ENCODE assay signal across 12 cellular contexts in the genomic region with DNA sequence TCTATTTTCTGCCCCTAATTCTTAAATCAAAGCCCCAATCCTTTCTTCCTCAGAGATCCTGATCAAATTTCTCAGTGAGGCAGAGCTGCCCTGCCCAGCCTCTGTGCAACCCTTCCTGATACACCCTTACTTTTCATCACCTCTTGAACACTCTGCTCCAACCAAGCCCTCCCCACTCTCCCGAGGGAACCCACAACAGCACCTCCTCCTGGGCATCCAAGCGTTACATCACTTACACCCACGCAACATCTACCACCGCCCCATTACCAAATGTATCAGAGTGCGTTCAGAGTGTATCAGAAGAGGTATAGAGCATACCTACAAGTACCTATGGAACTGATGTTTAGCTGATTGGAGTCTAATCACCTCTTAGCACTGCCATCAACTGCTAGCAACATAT.
DNase-seq lines count a peak whose midpoint lies in the region; ATAC-seq and TF ChIP-seq lines count a peak whose summit lies in the region.
"Had no signal": no experiment of that assay in that cellular context is flagged by ENCODE, and none has a peak within 500 bp of the region (broad histone marks: within the 10 kb centered on the region; RNA-seq: fewer than 3 reads in every experiment).

No MANE protein-coding gene starts in this region.

- H4K20me1 ChIP-seq in DND-41 (ENCODE audit: insufficient read depth, low read length), result no peaks in the 10 kb centered on the region

- H3K36me3 ChIP-seq in DND-41 (ENCODE audit: insufficient read depth, low read length), result peaks cover 16% of the 10 kb centered on the region
- peaks cover 0 to 19% of the 10 kb centered on the region in 2 experiments for H3K36me3 ChIP-seq in mesenchymal stem cell (ENCODE audit: control insufficient read depth in 1 of 2, insufficient read depth in 2 of 2, low read depth in 1 of 2, low read length in 2 of 2)
- H3K36me3 ChIP-seq: right lobe of liver had no signal

- no peak overlapping the region for H2BK12ac ChIP-seq in mesenchymal stem cell (ENCODE audit: low read length in 2 of 2)

- no peak overlapping the region for H3K23ac ChIP-seq in mesenchymal stem cell (ENCODE audit: low read length in 2 of 2)

- CTCF ChIA-PET in HEK293T (lab: Yijun Ruan, JAX), result no interaction called here

- H3K9me3 ChIP-seq in DND-41 (ENCODE audit: insufficient read depth, low read length, severe bottlenecking) (peaks cover 4% of the 10 kb centered on the region), mesenchymal stem cell (ENCODE audit: control insufficient read depth, low read length) (peaks cover 3% of the 10 kb centered on the region)
- H3K9me3 ChIP-seq: right lobe of liver had no signal

- H3K9me3 Mint-ChIP-seq in activated T-cell treated with anti-CD3 and anti-CD28 coated beads, Interleukin-2, amount 50 U/mL, for 72 hours, result peaks cover 0 to 2% of the 10 kb centered on the region in 2 donors

- H3K4me2 ChIP-seq in DND-41 (ENCODE audit: insufficient read depth, low read length) (peak overlapping the region; percentile 55), mesenchymal stem cell (ENCODE audit: low read length, poor library complexity, severe bottlenecking) (no peak overlapping the region)

- H3K27ac ChIP-seq in DND-41 (ENCODE audit: low read length) (peak overlapping the region; percentile 89), mesenchymal stem cell (ENCODE audit: low read length, poor library complexity, severe bottlenecking) (peak overlapping the region; percentile 13)
- H3K27ac ChIP-seq: esophagus muscularis mucosa, right lobe of liver had no signal

- H3K27ac Mint-ChIP-seq in activated T-cell treated with anti-CD3 and anti-CD28 coated beads, Interleukin-2, amount 50 U/mL, for 72 hours, result peak overlapping the region; percentile 90

- no peak for ATAC-seq in DND-41 (ENCODE audit: insufficient read depth, low read depth)
- ATAC-seq in HG03066 (IDR thresholded peaks at IDR 0.05; ENCODE audit: low read depth, unreplicated experiment), result peak; percentile 21
- no peak for ATAC-seq in activated T-cell treated with anti-CD3 and anti-CD28 coated beads, Interleukin-2, amount 50 U/mL, for 72 hours (replicated peaks in 1 of 2)

- H3K18ac ChIP-seq in mesenchymal stem cell (ENCODE audit: low read depth in 1 of 2, low read length in 2 of 2), result no peak overlapping the region

- TF ChIP-seq CTCF in DND-41 (IDR thresholded peaks at IDR 0.05; ENCODE audit: borderline replicate concordance, extremely low read depth, low read length, poor library complexity, severe bottlenecking), result peak; percentile 63
- no peak for TF ChIP-seq CTCF in GM10266 (IDR thresholded peaks at IDR 0.05; ENCODE audit: control insufficient read depth, insufficient read depth, low read depth, missing control alignments)

- H4K8ac ChIP-seq in mesenchymal stem cell (ENCODE audit: low read length), result no peak overlapping the region

- H2BK15ac ChIP-seq in mesenchymal stem cell (ENCODE audit: low read depth, poor library complexity, severe bottlenecking), result no peak overlapping the region

- no peak overlapping the region for H2BK5ac ChIP-seq in mesenchymal stem cell (ENCODE audit: low read depth, low read length, poor library complexity, severe bottlenecking)

- peaks cover 4 to 5% of the 10 kb centered on the region in 2 donors for H3K36me3 Mint-ChIP-seq in activated T-cell treated with anti-CD3 and anti-CD28 coated beads, Interleukin-2, amount 50 U/mL, for 72 hours (ENCODE audit: insufficient read depth in 2 of 2)

- POLR2A ChIA-PET in HEK293T (lab: Yijun Ruan, JAX), result no interaction called here

- no peak overlapping the region for H2BK120ac ChIP-seq in mesenchymal stem cell (ENCODE audit: low read depth, low read length)

- H3K4me1 Mint-ChIP-seq in activated T-cell treated with anti-CD3 and anti-CD28 coated beads, Interleukin-2, amount 50 U/mL, for 72 hours (ENCODE audit: low read depth), result peaks cover 36% of the 10 kb centered on the region

- no peak overlapping the region for H3K14ac ChIP-seq in mesenchymal stem cell (ENCODE audit: low read length in 2 of 2)

- peak overlapping the region; percentile 27; the same call in 1 of the 2 replicates for H3K9ac ChIP-seq in DND-41 (ENCODE audit: low read depth, low read length)
- H3K9ac ChIP-seq in mesenchymal stem cell (ENCODE audit: low read length), result no peak overlapping the region

- DNase-seq in DND-41, result peak; percentile 48
- no peak for DNase-seq in activated T-cell treated with anti-CD3 and anti-CD28 coated beads, Interleukin-2, amount 50 U/mL, for 72 hours
- DNase-seq in mesenchymal stem cell, result no peak
- DNase-seq in mesenteric fat pad (ENCODE audit: low spot score), result no peak
- DNase-seq in GM10266 (ENCODE audit: extremely low spot score), result no peak
- DNase-seq in pons (ENCODE audit: low spot score), result no peak
- no peak for DNase-seq in HEK293T (ENCODE audit: extremely low spot score)
- DNase-seq: left ventricle myocardium superior, NCI-H1436, right lobe of liver had no signal

- H3K27me3 Mint-ChIP-seq in activated T-cell treated with anti-CD3 and anti-CD28 coated beads, Interleukin-2, amount 50 U/mL, for 72 hours (ENCODE audit: low read depth), result no peaks in the 10 kb centered on the region

- no peak overlapping the region for H3K4ac ChIP-seq in mesenchymal stem cell (ENCODE audit: low read depth in 1 of 2, low read length in 2 of 2)

- H2AFZ ChIP-seq in DND-41 (ENCODE audit: low read depth, low read length) (no peak overlapping the region), mesenchymal stem cell (ENCODE audit: low read depth, low read length) (no peak overlapping the region)

- peaks cover 1% of the 10 kb centered on the region for H3K79me1 ChIP-seq in mesenchymal stem cell (replicated peaks; ENCODE audit: low read length, poor library complexity, severe bottlenecking)

- H3K27me3 ChIP-seq in DND-41 (ENCODE audit: insufficient read depth, low read length, poor library complexity) (no peaks in the 10 kb centered on the region), mesenchymal stem cell (ENCODE audit: control insufficient read depth in 1 of 2, insufficient read depth in 1 of 2, low read length in 2 of 2) (no peaks in the 10 kb centered on the region)
- H3K27me3 ChIP-seq: esophagus muscularis mucosa, right lobe of liver had no signal

- H3K4me3 Mint-ChIP-seq in activated T-cell treated with anti-CD3 and anti-CD28 coated beads, Interleukin-2, amount 50 U/mL, for 72 hours, result peak overlapping the region; percentile 76 to 83

- H3K4me1 ChIP-seq in DND-41 (ENCODE audit: insufficient read depth, low read length), result peaks cover 55% of the 10 kb centered on the region
- peaks cover 6% of the 10 kb centered on the region for H3K4me1 ChIP-seq in mesenchymal stem cell (ENCODE audit: control insufficient read depth, insufficient read depth, low read depth, low read length)
- H3K4me1 ChIP-seq: esophagus muscularis mucosa, right lobe of liver had no signal

- 93% methylated on average over 4 of the region's 5 CpGs for WGBS in mesenchymal stem cell

- peak overlapping the region; percentile 17 for H2AK5ac ChIP-seq in mesenchymal stem cell (ENCODE audit: low read length, severe bottlenecking)

- no peak overlapping the region for H4K91ac ChIP-seq in mesenchymal stem cell (ENCODE audit: low read length)

- no peak overlapping the region for H3K4me3 ChIP-seq in DND-41 (ENCODE audit: low read depth in 1 of 2, low read length in 2 of 2)
- no peak overlapping the region for H3K4me3 ChIP-seq in mesenchymal stem cell (ENCODE audit: insufficient read depth in 1 of 2, low read depth in 1 of 2, low read length in 2 of 2)
- H3K4me3 ChIP-seq: esophagus muscularis mucosa, right lobe of liver had no signal

- H3K79me2 ChIP-seq in DND-41 (ENCODE audit: insufficient read depth, low read length), result no peaks in the 10 kb centered on the region

TF ChIP-seq in HEK293T, 16 proteins besides CTCF, POLR2A, EP300 and RAD21:
- TF ChIP-seq L3MBTL2 (conservative IDR thresholded peaks at IDR 0.05) (no peak), BHLHE40 (IDR thresholded peaks at IDR 0.05; ENCODE audit: borderline replicate concordance) (no peak), SP1 (IDR thresholded peaks at IDR 0.05) (no peak), ELF4 (IDR thresholded peaks at IDR 0.05) (no peak), TARDBP (IDR thresholded peaks at IDR 0.05) (no peak), NFRKB (IDR thresholded peaks at IDR 0.05) (no peak), FOXK2 (IDR thresholded peaks at IDR 0.05) (no peak), SUZ12 (IDR thresholded peaks at IDR 0.05) (no peak), ZNF384 (IDR thresholded peaks at IDR 0.05) (no peak)
